Comparison of ENCODE assay signal across 8 cellular contexts in the genomic region with DNA sequence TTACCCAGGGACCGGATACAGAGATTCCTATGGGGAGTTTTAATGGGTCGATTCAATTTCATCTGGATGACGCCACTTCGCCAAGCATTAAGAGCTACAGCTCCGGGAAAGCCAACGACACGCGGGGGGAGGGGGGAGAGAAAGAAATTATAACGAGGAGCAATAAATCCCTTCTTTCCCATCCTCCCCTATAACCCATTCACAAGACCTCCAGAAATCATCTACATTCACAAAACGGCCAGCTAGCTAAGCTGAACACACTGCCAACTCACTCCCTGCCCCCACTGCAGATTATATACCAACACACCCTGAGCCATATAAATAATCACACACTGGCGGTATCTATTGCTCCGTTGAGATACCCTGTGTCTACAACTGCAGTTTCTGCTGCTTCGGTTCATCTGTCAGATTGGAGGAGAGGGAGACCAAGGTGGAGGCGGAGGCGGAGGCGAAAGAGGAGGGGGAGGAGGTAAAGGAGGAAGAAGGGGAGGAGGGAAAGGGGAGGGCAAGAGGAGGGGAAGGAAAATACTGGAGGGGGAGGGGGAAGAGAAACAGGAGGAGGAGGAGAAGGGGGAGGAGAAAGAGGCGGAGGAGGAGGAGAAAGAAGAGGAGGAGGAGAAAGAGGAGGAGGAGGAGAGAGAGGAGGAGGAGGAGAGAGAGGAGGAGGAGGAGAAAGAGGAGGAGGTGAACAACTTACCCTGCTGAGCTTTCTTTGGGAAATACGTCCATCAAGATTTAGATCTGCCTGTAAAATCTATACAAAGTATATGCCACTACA.
A peak's percentile ranks its signal among the peaks of the same experiment; 100 is the strongest.
DNase-seq lines count a peak whose midpoint lies in the region; ATAC-seq and TF ChIP-seq lines count a peak whose summit lies in the region.

No MANE protein-coding gene starts in this region.

- peak in 1 of 2 donors; percentile 46 for TF ChIP-seq POLR2A in adrenal gland (IDR thresholded peaks at IDR 0.05)

- H3K4me3 Mint-ChIP-seq in progenitor cell of endocrine pancreas (ENCODE audit: low read depth): peak overlapping the region; percentile 83

- H3K27ac ChIP-seq in adrenal gland (peak overlapping the region in 3 of 5 donors; percentile 21 to 83 (median 69)), left ventricle myocardium inferior (replicated peaks) (peak overlapping the region; percentile 67)

- no peaks in the 10 kb centered on the region for H3K36me3 ChIP-seq in adrenal gland (replicated peaks in 1 of 2)
- H3K36me3 ChIP-seq in left ventricle myocardium inferior: no peaks in the 10 kb centered on the region

- H3K4me3 ChIP-seq in adrenal gland: peak overlapping the region in 2 of 4 donors; percentile 20 to 55
- H3K4me3 ChIP-seq in left ventricle myocardium inferior: peak overlapping the region; percentile 63

- no peaks in the 10 kb centered on the region for H3K27me3 ChIP-seq in adrenal gland
- no peaks in the 10 kb centered on the region for H3K27me3 ChIP-seq in left ventricle myocardium inferior (ENCODE audit: low read depth)

- ATAC-seq in GM21367 (IDR thresholded peaks at IDR 0.05; ENCODE audit: unreplicated experiment): no peak

- H3K9me3 ChIP-seq in adrenal gland (replicated peaks in 1 of 3): no peaks in the 10 kb centered on the region
- no peaks in the 10 kb centered on the region for H3K9me3 ChIP-seq in left ventricle myocardium inferior (replicated peaks)

- no peaks in the 10 kb centered on the region for H3K27me3 Mint-ChIP-seq in progenitor cell of endocrine pancreas

- 26 to 38% (median 31%) methylated on average over 18 of the region's 18 CpGs for WGBS in adrenal gland, 4 donors

- peak overlapping the region; percentile 56 for H3K27ac Mint-ChIP-seq in progenitor cell of endocrine pancreas

- H3K4me1 Mint-ChIP-seq in progenitor cell of endocrine pancreas (ENCODE audit: low read depth): peaks cover 6% of the 10 kb centered on the region

- H3K4me1 ChIP-seq in adrenal gland (replicated peaks in 1 of 2) (peaks cover 5 to 10% of the 10 kb centered on the region in 2 donors), left ventricle myocardium inferior (peaks cover 7% of the 10 kb centered on the region)

- no peak for TF ChIP-seq CTCF in adrenal gland (IDR thresholded peaks at IDR 0.05)
- TF ChIP-seq CTCF in left ventricle myocardium inferior (IDR thresholded peaks at IDR 0.05; ENCODE audit: borderline replicate concordance): no peak
- TF ChIP-seq CTCF in progenitor cell of endocrine pancreas (IDR thresholded peaks at IDR 0.05; ENCODE audit: unreplicated experiment): no peak

- DNase-seq in activated effector memory CD4-positive, alpha-beta T cell treated with anti-CD3 and anti-CD28 coated beads, Interleukin-2, amount 50 U/mL, for 16 hours: peak; percentile 63
- DNase-seq in activated effector memory CD4-positive, alpha-beta T cell treated with Interleukin-2 at 50 U/mL for 16 hours: no peak
- DNase-seq in NCI-H82 treated with DMSO at 0.1 percent for 48 hours (lab: John Stamatoyannopoulos, UW; ENCODE audit: unreplicated experiment) (peak; percentile 58), adrenal gland (peak; percentile 54 to 84 (median 69)), left ventricle myocardium inferior (peak; percentile 23), progenitor cell of endocrine pancreas (ENCODE audit: low spot score, unreplicated experiment) (no peak), T1000 (lab: John Stamatoyannopoulos, UW) (no peak)

- peaks cover 10% of the 10 kb centered on the region for H3K9me3 Mint-ChIP-seq in progenitor cell of endocrine pancreas (ENCODE audit: low read depth)

- intact Hi-C loops in adrenal gland (cut with DNase I) (no loop called here), left ventricle myocardium inferior (cut with micrococcal nuclease) (no loop called here)

- H3K36me3 Mint-ChIP-seq in progenitor cell of endocrine pancreas (ENCODE audit: insufficient read depth): no peaks in the 10 kb centered on the region

Comparison
In these comparisons a context has a peak if more than half of its experiments do, and no peak if none do; other contexts are left out.
1. DNase-seq: peak in activated effector memory CD4-positive, alpha-beta T cell treated with anti-CD3 and anti-CD28 coated beads, Interleukin-2, amount 50 U/mL, for 16 hours (single experiment), NCI-H82 treated with DMSO at 0.1 percent for 48 hours (single experiment), adrenal gland (7 of 7) and left ventricle myocardium inferior (single experiment); none in activated effector memory CD4-positive, alpha-beta T cell treated with Interleukin-2 at 50 U/mL for 16 hours (single experiment), progenitor cell of endocrine pancreas (single experiment) and T1000 (single experiment).